36 cellular contexts compared by ENCODE assay signal in genomic region chrX:2840961-2841360, GRCh38. TPM values are rescaled to one million over a fixed set of nuclear protein-coding genes. Genes with fewer than 3 reads are reported as not detected.
"Had no signal": no experiment of that assay in that cellular context is flagged by ENCODE, and none has a peak within 500 bp of the region (broad histone marks: within the 10 kb centered on the region; RNA-seq: fewer than 3 reads in every experiment).

No MANE protein-coding gene starts in this region.

- H3K27me3 Mint-ChIP-seq: activated B cell treated with CpG ODN at 0.5 μM for 24 hours; activated CD4-positive, alpha-beta T cell treated with anti-CD3 and anti-CD28 coated beads, Interleukin-2, amount 10 ng/mL, durations not matched to agents 24 days and 14 days; activated CD8-positive, alpha-beta T cell treated with anti-CD3 and anti-CD28 coated beads for 36 hours; brain had no signal

- H3K4me3 Mint-ChIP-seq: activated B cell treated with CpG ODN at 0.5 μM for 24 hours; activated CD4-positive, alpha-beta memory T cell treated with anti-CD3 and anti-CD28 coated beads for 36 hours; activated CD4-positive, alpha-beta T cell treated with anti-CD3 and anti-CD28 coated beads, Interleukin-2, amount 10 ng/mL, durations not matched to agents 24 days and 14 days; activated CD8-positive, alpha-beta T cell treated with anti-CD3 and anti-CD28 coated beads for 36 hours; activated naive CD4-positive, alpha-beta T cell treated with anti-CD3 and anti-CD28 coated beads for 36 hours; activated naive CD8-positive, alpha-beta T cell treated with anti-CD3 and anti-CD28 coated beads for 36 hours; activated T-helper 1 cell treated with anti-CD3 and anti-CD28 coated beads, Interleukin-12 subunit alpha, Interleukin-12 subunit beta, Interleukin-2, Interleukin-4 antibody, amounts not matched to agents 30 ng/mL and 10 ng/mL and 1 ng/mL, durations not matched to agents 14 hours and 24 hours and 36 hours; activated T-helper 17 cell treated with anti-CD3 and anti-CD28 coated beads, Interleukin-2, amount 50 U/mL, for 72 hours; brain; central memory CD8-positive, alpha-beta T cell; T-helper 1 cell treated with Interleukin-12 subunit alpha and Interleukin-12 subunit beta and Interleukin-4 antibody, amounts not matched to agents 30 μg/mL and 1 μg/mL, for 36 hours; T-helper 2 cell treated with Interferon-gamma antibody and Interleukin-4, amounts not matched to agents 5 μg/mL and 100 μg/mL, for 36 hours had no signal

- ATAC-seq: activated CD8-positive, alpha-beta T cell treated with anti-CD3 and anti-CD28 coated beads for 36 hours; activated naive CD4-positive, alpha-beta T cell treated with anti-CD3 and anti-CD28 coated beads, Interleukin-2, amount 50 U/mL, for 72 hours; activated T-helper 17 cell treated with anti-CD3 and anti-CD28 coated beads, Interleukin-2, amount 50 U/mL, for 72 hours had no signal

- DNase-seq: activated B cell treated with CpG ODN at 0.5 μM for 24 hours; activated CD4-positive, alpha-beta memory T cell treated with anti-CD3 and anti-CD28 coated beads for 36 hours; activated CD4-positive, alpha-beta T cell treated with anti-CD3 and anti-CD28 coated beads for 4 hours; activated CD4-positive, alpha-beta T cell treated with anti-CD3 and anti-CD28 coated beads, Interleukin-2, amount 10 ng/mL, durations not matched to agents 24 days and 14 days; activated CD4-positive, alpha-beta T cell treated with anti-CD3 and anti-CD28 coated beads, Interleukin-2, amount 50 U/mL, for 1 hour; activated CD4-positive, alpha-beta T cell treated with anti-CD3 and anti-CD28 coated beads, Interleukin-2, amount 50 U/mL, for 4 hours; activated CD4-positive, CD25-positive, alpha-beta regulatory T cell treated with anti-CD3 and anti-CD28 coated beads, Interleukin-2, amount 50 U/mL, for 72 hours; activated CD8-positive, alpha-beta memory T cell treated with anti-CD3 and anti-CD28 coated beads, Interleukin-2, amount 50 U/mL, for 4 hours; activated CD8-positive, alpha-beta T cell treated with anti-CD3 and anti-CD28 coated beads for 36 hours; activated effector memory CD4-positive, alpha-beta T cell treated with anti-CD3 and anti-CD28 coated beads, Interleukin-2, amount 50 U/mL, for 16 hours; activated gamma-delta T cell treated with Interleukin-2 at 50 U/mL for 16 hours; activated naive CD4-positive, alpha-beta T cell; activated naive CD4-positive, alpha-beta T cell treated with anti-CD3 and anti-CD28 coated beads for 36 hours; activated naive CD4-positive, alpha-beta T cell treated with anti-CD3 and anti-CD28 coated beads, Interleukin-2, amount 50 U/mL, for 16 hours; activated naive CD8-positive, alpha-beta T cell treated with anti-CD3 and anti-CD28 coated beads for 36 hours; activated T-cell treated with anti-CD3 and anti-CD28 coated beads for 4 hours; activated T-cell treated with anti-CD3 and anti-CD28 coated beads, Interleukin-2, amount 50 U/mL, for 1 hour; activated T-cell treated with anti-CD3 and anti-CD28 coated beads, Interleukin-2, amount 50 U/mL, for 48 hours; adrenal gland; amniotic stem cell; aorta; cerebellar nuclear complex; SW 1271; T-helper 1 cell; T-helper 2 cell; T-helper 9 cell had no signal

- H3K4me1 Mint-ChIP-seq: activated B cell treated with CpG ODN at 0.5 μM for 24 hours; activated CD4-positive, alpha-beta T cell treated with anti-CD3 and anti-CD28 coated beads, Interleukin-2, amount 10 ng/mL, durations not matched to agents 24 days and 14 days; activated naive CD8-positive, alpha-beta T cell treated with anti-CD3 and anti-CD28 coated beads for 36 hours; activated T-helper 17 cell treated with anti-CD3 and anti-CD28 coated beads, Interleukin-2, amount 50 U/mL, for 72 hours; brain; central memory CD8-positive, alpha-beta T cell had no signal

- FAIRE-seq: bronchial epithelial cell, TTC549 had no signal

- H3K36me3 Mint-ChIP-seq: activated CD4-positive, alpha-beta memory T cell treated with anti-CD3 and anti-CD28 coated beads for 36 hours had no signal

- H3K27ac Mint-ChIP-seq: activated B cell treated with CpG ODN at 0.5 μM for 24 hours; activated CD4-positive, alpha-beta memory T cell treated with anti-CD3 and anti-CD28 coated beads for 36 hours; activated CD4-positive, alpha-beta T cell treated with anti-CD3 and anti-CD28 coated beads, Interleukin-2, amount 10 ng/mL, durations not matched to agents 24 days and 14 days; activated CD8-positive, alpha-beta T cell treated with anti-CD3 and anti-CD28 coated beads for 36 hours; activated naive CD4-positive, alpha-beta T cell treated with anti-CD3 and anti-CD28 coated beads for 36 hours; activated naive CD4-positive, alpha-beta T cell treated with anti-CD3 and anti-CD28 coated beads, Interleukin-2, amount 50 U/mL, for 72 hours; activated naive CD8-positive, alpha-beta T cell treated with anti-CD3 and anti-CD28 coated beads for 36 hours; activated T-helper 1 cell treated with anti-CD3 and anti-CD28 coated beads, Interleukin-12 subunit alpha, Interleukin-12 subunit beta, Interleukin-2, Interleukin-4 antibody, amounts not matched to agents 30 ng/mL and 10 ng/mL and 1 ng/mL, durations not matched to agents 14 hours and 24 hours and 36 hours; activated T-helper 17 cell treated with anti-CD3 and anti-CD28 coated beads, Interleukin-2, amount 50 U/mL, for 72 hours; T-helper 1 cell treated with Interleukin-12 subunit alpha and Interleukin-12 subunit beta and Interleukin-4 antibody, amounts not matched to agents 30 μg/mL and 1 μg/mL, for 36 hours; T-helper 2 cell treated with Interferon-gamma antibody and Interleukin-4, amounts not matched to agents 5 μg/mL and 100 μg/mL, for 36 hours had no signal

RNA-seq across cellular contexts. Expression of gene GYG2, which starts 12.2 kb away (rescaled TPM):
- total RNA-seq: activated B cell treated with CpG ODN at 0.5 μM for 24 hours; activated CD4-positive, alpha-beta memory T cell treated with anti-CD3 and anti-CD28 coated beads for 36 hours; activated CD4-positive, alpha-beta T cell treated with anti-CD3 and anti-CD28 coated beads, Interleukin-2, amount 10 ng/mL, durations not matched to agents 24 days and 14 days; activated CD8-positive, alpha-beta memory T cell treated with anti-CD3 and anti-CD28 coated beads for 36 hours; activated CD8-positive, alpha-beta T cell treated with anti-CD3 and anti-CD28 coated beads for 36 hours; activated naive CD4-positive, alpha-beta T cell treated with anti-CD3 and anti-CD28 coated beads for 36 hours; activated naive CD4-positive, alpha-beta T cell treated with anti-CD3 and anti-CD28 coated beads, Interleukin-2, amount 50 U/mL, for 72 hours; activated naive CD8-positive, alpha-beta T cell treated with anti-CD3 and anti-CD28 coated beads for 36 hours; activated T-helper 1 cell treated with anti-CD3 and anti-CD28 coated beads, Interleukin-12 subunit alpha, Interleukin-12 subunit beta, Interleukin-2, Interleukin-4 antibody, amounts not matched to agents 30 ng/mL and 10 ng/mL and 1 ng/mL, durations not matched to agents 14 hours and 24 hours and 36 hours; activated T-helper 17 cell treated with anti-CD3 and anti-CD28 coated beads, Interleukin-2, amount 50 U/mL, for 72 hours had no signal
